1 cellular context compared by ENCODE assay signal in genomic region chr1:42680921-42681683, GRCh38.
TF ChIP-seq lines count a peak whose summit lies in the region.

No MANE protein-coding gene starts in this region.

TF ChIP-seq in K562, 482 proteins besides CTCF, POLR2A, EP300 and RAD21 (continued from another document and continues in another):
- no peak for TF ChIP-seq ZHX1 (conservative IDR thresholded peaks at IDR 0.05; ENCODE audit: low read length)
- no peak for TF ChIP-seq FOS (IDR thresholded peaks at IDR 0.05; ENCODE audit: extremely low read depth, insufficient read length)
- no peak for TF ChIP-seq ZBTB12 (CRISPR knock-in tag; IDR thresholded peaks at IDR 0.05)
- TF ChIP-seq ZBTB2 (IDR thresholded peaks at IDR 0.05): no peak
- TF ChIP-seq ZNF699 (CRISPR knock-in tag; IDR thresholded peaks at IDR 0.05; ENCODE audit: insufficient replicate concordance): no peak
- no peak for TF ChIP-seq ZBTB5 (IDR thresholded peaks at IDR 0.05)
- no peak for TF ChIP-seq ZNF445 (CRISPR knock-in tag; IDR thresholded peaks at IDR 0.05; ENCODE audit: low read depth)
- no peak for TF ChIP-seq RBM17 (IDR thresholded peaks at IDR 0.05; ENCODE audit: borderline replicate concordance, low read depth, low read length)
- TF ChIP-seq ARID1B (IDR thresholded peaks at IDR 0.05): no peak
- no peak for TF ChIP-seq SFPQ (IDR thresholded peaks at IDR 0.05; ENCODE audit: low read depth, low read length)
- no peak for TF ChIP-seq E2F4 (CRISPR knock-in tag; IDR thresholded peaks at IDR 0.05; ENCODE audit: low read depth)
- TF ChIP-seq HMBOX1 (IDR thresholded peaks at IDR 0.05): no peak
- TF ChIP-seq THRB (CRISPR knock-in tag; conservative IDR thresholded peaks at IDR 0.05): no peak; the same call in 1 of the 2 replicates
- no peak for TF ChIP-seq ZNF75A (CRISPR knock-in tag; IDR thresholded peaks at IDR 0.05)
- no peak for TF ChIP-seq MBD1 (CRISPR knock-in tag; IDR thresholded peaks at IDR 0.05)
- TF ChIP-seq MTA1 (IDR thresholded peaks at IDR 0.05; ENCODE audit: borderline replicate concordance): no peak
- no peak for TF ChIP-seq CGGBP1 (CRISPR knock-in tag; IDR thresholded peaks at IDR 0.05)
- no peak for TF ChIP-seq RBM39 (optimal IDR thresholded peaks at IDR 0.05; ENCODE audit: low read depth, low read length)
- no peak for TF ChIP-seq NR3C1 (CRISPR knock-in tag; IDR thresholded peaks at IDR 0.05)
- no peak for TF ChIP-seq ZNF324 (CRISPR knock-in tag; IDR thresholded peaks at IDR 0.05)
- peak; percentile 59; the same call in 1 of the 2 replicates for TF ChIP-seq ZNF395 (CRISPR knock-in tag; IDR thresholded peaks at IDR 0.05)
- TF ChIP-seq SRF (CRISPR knock-in tag; IDR thresholded peaks at IDR 0.05): no peak
- no peak for TF ChIP-seq RUNX1 (IDR thresholded peaks at IDR 0.05; ENCODE audit: low read depth)
- TF ChIP-seq SIN3A (IDR thresholded peaks at IDR 0.05; ENCODE audit: borderline replicate concordance in 2 of 2, control insufficient read depth in 1 of 2, low read depth in 2 of 2, low read length in 2 of 2): peak in 1 of 2 experiments; percentile 39; a peak in 1 of 4 replicates
- no peak for TF ChIP-seq ZNF232 (CRISPR knock-in tag; IDR thresholded peaks at IDR 0.05)
- TF ChIP-seq ZNF444 (CRISPR knock-in tag; IDR thresholded peaks at IDR 0.05): no peak
- no peak for TF ChIP-seq ZNF408 (CRISPR knock-in tag; IDR thresholded peaks at IDR 0.05; ENCODE audit: low read depth)
- TF ChIP-seq ZNF316 (IDR thresholded peaks at IDR 0.05): no peak
- TF ChIP-seq ZSCAN32 (CRISPR knock-in tag; IDR thresholded peaks at IDR 0.05): no peak
- TF ChIP-seq HEY1 (CRISPR knock-in tag; IDR thresholded peaks at IDR 0.05; ENCODE audit: borderline replicate concordance): no peak
- TF ChIP-seq MAX (CRISPR knock-in tag; IDR thresholded peaks at IDR 0.05): no peak
- TF ChIP-seq ZNF561 (CRISPR knock-in tag; conservative IDR thresholded peaks at IDR 0.05): no peak
- no peak for TF ChIP-seq ILF3 (IDR thresholded peaks at IDR 0.05; ENCODE audit: borderline replicate concordance)
- no peak for TF ChIP-seq RHOXF2B (CRISPR knock-in tag; conservative IDR thresholded peaks at IDR 0.05)
- TF ChIP-seq ZBTB11 (CRISPR knock-in tag; IDR thresholded peaks at IDR 0.05): 0 out of 6 replicates have a peak, but pooled peaks of 1 of the 3 experiments have one; percentile 22
- TF ChIP-seq CHD2 (IDR thresholded peaks at IDR 0.05; ENCODE audit: low read depth, low read length): 0 out of 2 replicates have a peak, but pooled peaks have one; percentile 6
- TF ChIP-seq KAT7 (CRISPR knock-in tag; IDR thresholded peaks at IDR 0.05; ENCODE audit: borderline replicate concordance): no peak
- no peak for TF ChIP-seq ZNF121 (CRISPR knock-in tag; conservative IDR thresholded peaks at IDR 0.05)
- no peak for TF ChIP-seq RBM14 (IDR thresholded peaks at IDR 0.05; ENCODE audit: borderline replicate concordance, insufficient read depth, low read depth, low read length)
- TF ChIP-seq GTF2F1 (IDR thresholded peaks at IDR 0.05; ENCODE audit: low read depth, low read length): no peak
